Comparison of ENCODE assay signal across 8 cellular contexts in genomic region chr17:28710948-28711722, GRCh38. TPM values are rescaled to one million over a fixed set of nuclear protein-coding genes. Genes with fewer than 3 reads are reported as not detected.
DNase-seq lines count a peak whose midpoint lies in the region; ATAC-seq and TF ChIP-seq lines count a peak whose summit lies in the region.

No MANE protein-coding gene starts in this region.

- intact Hi-C loops in CD4-positive, alpha-beta memory T cell (cut with micrococcal nuclease), result loop anchor here (1.0 to 2.0 kb wide), 2 partner anchors 8 to 48 kb away; partner anchors contain the start of genes RPL23A and SUPT6H

- peaks cover 7% of the 10 kb centered on the region for H3K27me3 ChIP-seq in CD4-positive, alpha-beta memory T cell (ENCODE audit: insufficient read depth, low read length)
- H3K27me3 ChIP-seq in endodermal cell (ENCODE audit: control insufficient read depth, insufficient read depth, low read length, poor library complexity, severe bottlenecking), result no peaks in the 10 kb centered on the region

- H3K36me3 ChIP-seq in CD4-positive, alpha-beta memory T cell (ENCODE audit: insufficient read depth, low read length), result no peaks in the 10 kb centered on the region
- H3K36me3 ChIP-seq in endodermal cell (ENCODE audit: control insufficient read depth, insufficient read depth, low read length), result peaks cover 27% of the 10 kb centered on the region
- peaks cover 39% of the 10 kb centered on the region for H3K36me3 ChIP-seq in mesodermal cell (ENCODE audit: control insufficient read depth, insufficient read depth, low read length)

- H3K9me3 ChIP-seq in CD4-positive, alpha-beta memory T cell (ENCODE audit: control insufficient read depth in 1 of 2, low read length in 2 of 2), result no peaks in the 10 kb centered on the region
- H3K9me3 ChIP-seq in endodermal cell (ENCODE audit: control insufficient read depth, low read length) (no peaks in the 10 kb centered on the region), mesodermal cell (ENCODE audit: control insufficient read depth, low read length) (no peaks in the 10 kb centered on the region)

- TF ChIP-seq CTCF in endodermal cell (conservative IDR thresholded peaks at IDR 0.05), result no peak

- peak overlapping the region; percentile 92 to 97 (median 96) for H3K27ac Mint-ChIP-seq in CD4-positive, alpha-beta memory T cell
- peak overlapping the region; percentile 98 for H3K27ac Mint-ChIP-seq in endodermal cell

- WGBS in endodermal cell (ENCODE audit: insufficient coverage in 1 of 2, insufficient read length in 1 of 2), 2 experiments, result 0% methylated on average over 44 to 69 of the region's 69 CpGs
- 0% methylated on average over 64 to 67 of the region's 69 CpGs for WGBS in mesodermal cell (ENCODE audit: insufficient coverage in 2 of 2), 2 experiments

- H3K27me3 Mint-ChIP-seq in CD4-positive, alpha-beta memory T cell, result peaks cover 4 to 11% of the 10 kb centered on the region in 2 donors
- H3K27me3 Mint-ChIP-seq in endodermal cell (ENCODE audit: insufficient read depth), result no peaks in the 10 kb centered on the region

- H3K4me3 Mint-ChIP-seq in CD4-positive, alpha-beta memory T cell, result peak overlapping the region; percentile 91 to 95 (median 94)
- H3K4me3 Mint-ChIP-seq in endodermal cell, result peak overlapping the region; percentile 75

- POLR2A ChIA-PET in CD4-positive, alpha-beta memory T cell (lab: Charles Lee; ENCODE audit: partially characterized antibody), result interaction anchor here (0.6 to 7.3 kb wide), 20 partner anchors 9 to 241 kb away, joined by 3 to 93 read pairs (median 6); partner anchors contain the start of genes BLTP2, FLOT2, NEK8 and PHF12

- H3K27ac ChIP-seq in CD4-positive, alpha-beta memory T cell (ENCODE audit: low read depth, low read length), result peak overlapping the region; percentile 85
- H3K27ac ChIP-seq in endodermal cell (ENCODE audit: low read depth, low read length) (peak overlapping the region; percentile 98), mesodermal cell (ENCODE audit: low read depth, low read length, severe bottlenecking) (peak overlapping the region; percentile 92)

- H3K4me1 Mint-ChIP-seq in CD4-positive, alpha-beta memory T cell, result peaks cover 13 to 30% (median 20%) of the 10 kb centered on the region in 4 donors
- H3K4me1 Mint-ChIP-seq in endodermal cell, result peaks cover 16% of the 10 kb centered on the region

- CTCF ChIA-PET in CD4-positive, alpha-beta memory T cell (lab: Charles Lee; ENCODE audit: partially characterized antibody), result interaction anchor here (1.1 to 3.5 kb wide), 8 partner anchors 9 to 376 kb away, joined by 3 to 22 read pairs (median 6); partner anchors contain the start of genes IFT20, NEK8, RPL23A and TLCD1

- peak; percentile 83 for ATAC-seq in GM19452 (IDR thresholded peaks at IDR 0.05; ENCODE audit: unreplicated experiment)

- peak; percentile 85 to 88 (median 87) for DNase-seq in CD4-positive, alpha-beta memory T cell
- DNase-seq in HT-29 (ENCODE audit: low spot score) (peak; percentile 90), NOMO-1 treated with dmso at 0.1 percent for 144 hours (lab: John Stamatoyannopoulos, UW; ENCODE audit: unreplicated experiment) (peak; percentile 81), endodermal cell (peak; percentile 100)
- peak; percentile 88 for DNase-seq in activated CD8-positive, alpha-beta memory T cell treated with anti-CD3 and anti-CD28 coated beads, Interleukin-2, amount 50 U/mL, for 4 hours
- peak; percentile 78 for DNase-seq in stimulated activated CD8-positive, alpha-beta memory T cell treated with anti-CD3 and anti-CD28 coated beads, Interleukin-15, amount 100 ng/mL, for 24 hours (ENCODE audit: low read depth)

- H3K9me3 Mint-ChIP-seq in CD4-positive, alpha-beta memory T cell, result peaks cover 0 to 2% (median 0%) of the 10 kb centered on the region in 8 donors
- no peaks in the 10 kb centered on the region for H3K9me3 Mint-ChIP-seq in endodermal cell

- H3K9ac ChIP-seq in endodermal cell (ENCODE audit: extremely low read depth, low read length, poor library complexity, severe bottlenecking), result peak overlapping the region; percentile 91

- H3K36me3 Mint-ChIP-seq in CD4-positive, alpha-beta memory T cell, result peaks cover 4% of the 10 kb centered on the region in 2 donors
- H3K36me3 Mint-ChIP-seq in endodermal cell (ENCODE audit: low read depth), result peaks cover 27% of the 10 kb centered on the region

- peak overlapping the region; percentile 63 to 69 for H3K4me3 ChIP-seq in CD4-positive, alpha-beta memory T cell (ENCODE audit: low read length in 2 of 2)
- H3K4me3 ChIP-seq in endodermal cell (ENCODE audit: low read length) (peak overlapping the region; percentile 95), mesodermal cell (ENCODE audit: extremely low read depth, insufficient read depth, low read length, poor library complexity, severe bottlenecking) (peak overlapping the region; percentile 58)

- H3K4me1 ChIP-seq in CD4-positive, alpha-beta memory T cell (ENCODE audit: insufficient read depth, low read length), result peaks cover 13% of the 10 kb centered on the region
- H3K4me1 ChIP-seq in endodermal cell (ENCODE audit: control insufficient read depth, insufficient read depth, low read length), result no peaks in the 10 kb centered on the region
- H3K4me1 ChIP-seq in mesodermal cell (ENCODE audit: control insufficient read depth, insufficient read depth, low read length, poor library complexity, severe bottlenecking), result peaks cover 13% of the 10 kb centered on the region

RNA-seq across cellular contexts. Expression of gene PROCA1, which starts 0.6 kb away (rescaled TPM):
- total RNA-seq in CD4-positive, alpha-beta memory T cell, result 10 to 100 TPM; 14.3 to 17.4 TPM
- 1 to 10 TPM in 1 of 2 donors, under 1 TPM in 1; 0.12 to 1.4 TPM for polyA plus RNA-seq in CD4-positive, alpha-beta memory T cell
- total RNA-seq in HT-29 (2014; rRNA removed; shearing (Covaris generic)), result 1.7 and 3.8 TPM in 2 replicates
- 10 to 100 TPM; 28.7 to 41.6 TPM for total RNA-seq in endodermal cell
- 20.6 TPM for polyA plus RNA-seq in endodermal cell (2013, experiment 1 of 2)
- 19.2 TPM for polyA plus RNA-seq in endodermal cell (2013, experiment 2 of 2)
- polyA plus RNA-seq in mesodermal cell (2013, experiment 1 of 2), result 13.1 TPM
- polyA plus RNA-seq in mesodermal cell (2013, experiment 2 of 2), result 11.7 TPM

RNA-seq across cellular contexts. Expression of gene RAB34, which starts 6.5 kb away (rescaled TPM):
- total RNA-seq in CD4-positive, alpha-beta memory T cell, result 1 to 10 TPM; 4.0 to 6.3 TPM
- polyA plus RNA-seq in CD4-positive, alpha-beta memory T cell, result 1 to 10 TPM; 3.0 to 8.7 TPM
- total RNA-seq in HT-29 (2014; rRNA removed; shearing (Covaris generic)), result 0.97 TPM in 1 of 2 replicates, not detected in the other
- 100 to 1,000 TPM; 111 to 112 TPM for total RNA-seq in endodermal cell
- 92.9 TPM for polyA plus RNA-seq in endodermal cell (2013, experiment 1 of 2)
- 105 TPM for polyA plus RNA-seq in endodermal cell (2013, experiment 2 of 2)
- 209 TPM for polyA plus RNA-seq in mesodermal cell (2013, experiment 1 of 2)
- polyA plus RNA-seq in mesodermal cell (2013, experiment 2 of 2), result 185 TPM

RNA-seq across cellular contexts. Expression of gene RPL23A, which starts 8.7 kb away (rescaled TPM):
- 1,000 to 10,000 TPM; 3,285 to 3,424 TPM for total RNA-seq in CD4-positive, alpha-beta memory T cell
- polyA plus RNA-seq in CD4-positive, alpha-beta memory T cell, result 1,000 to 10,000 TPM; 5,402 to 5,583 TPM
- total RNA-seq in HT-29 (2014; rRNA removed; shearing (Covaris generic)), result 601 and 602 TPM in 2 replicates
- total RNA-seq in endodermal cell, result 1,000 to 10,000 TPM; 1,639 TPM
- polyA plus RNA-seq in endodermal cell (2013, experiment 1 of 2), result 2,129 TPM
- 2,042 TPM for polyA plus RNA-seq in endodermal cell (2013, experiment 2 of 2)
- polyA plus RNA-seq in mesodermal cell (2013, experiment 1 of 2), result 2,457 TPM
- 2,483 TPM for polyA plus RNA-seq in mesodermal cell (2013, experiment 2 of 2)

RNA-seq across cellular contexts. Expression of gene TLCD1, which starts 14.9 kb away (rescaled TPM):
- 1 to 10 TPM; 1.0 to 2.2 TPM for total RNA-seq in CD4-positive, alpha-beta memory T cell
- under 1 TPM in 1 of 2 donors, not detected in 1; 0.52 TPM for polyA plus RNA-seq in CD4-positive, alpha-beta memory T cell
- 30.6 and 44.6 TPM in 2 replicates for total RNA-seq in HT-29 (2014; rRNA removed; shearing (Covaris generic))
- 10 to 100 TPM; 17.0 to 22.9 TPM for total RNA-seq in endodermal cell
- 8.3 TPM for polyA plus RNA-seq in endodermal cell (2013, experiment 1 of 2)
- polyA plus RNA-seq in endodermal cell (2013, experiment 2 of 2), result 7.2 TPM
- polyA plus RNA-seq in mesodermal cell (2013, experiment 1 of 2), result 6.0 TPM
- 8.9 TPM for polyA plus RNA-seq in mesodermal cell (2013, experiment 2 of 2)

RNA-seq across cellular contexts. Expression of gene NEK8, which starts 17.5 kb away (rescaled TPM):
- total RNA-seq in CD4-positive, alpha-beta memory T cell, result 10 to 100 TPM; 11.4 to 13.8 TPM
- polyA plus RNA-seq in CD4-positive, alpha-beta memory T cell, result 1 to 10 TPM; 1.9 to 4.5 TPM
- 13.9 and 15.0 TPM in 2 replicates for total RNA-seq in HT-29 (2014; rRNA removed; shearing (Covaris generic))
- 10 to 100 TPM; 11.2 to 15.7 TPM for total RNA-seq in endodermal cell
- 5.7 TPM for polyA plus RNA-seq in endodermal cell (2013, experiment 1 of 2)
- polyA plus RNA-seq in endodermal cell (2013, experiment 2 of 2), result 5.5 TPM
- polyA plus RNA-seq in mesodermal cell (2013, experiment 1 of 2), result 4.8 TPM
- 5.7 TPM for polyA plus RNA-seq in mesodermal cell (2013, experiment 2 of 2)

Comparison
In these comparisons a context has a peak if more than half of its experiments do, and no peak if none do; other contexts are left out.
1. Peak in every context shown above with its lines: DNase-seq, ATAC-seq, H3K4me3 ChIP-seq and H3K27ac ChIP-seq.
2. RNA of gene RAB34, which starts 6.5 kb away (total RNA-seq): 111 to 112 TPM in endodermal cell; 4.0 to 6.3 TPM in CD4-positive, alpha-beta memory T cell and 0.97 TPM in HT-29; every median in the first group is over 10 times any median in the second.